In the genomic region with DNA sequence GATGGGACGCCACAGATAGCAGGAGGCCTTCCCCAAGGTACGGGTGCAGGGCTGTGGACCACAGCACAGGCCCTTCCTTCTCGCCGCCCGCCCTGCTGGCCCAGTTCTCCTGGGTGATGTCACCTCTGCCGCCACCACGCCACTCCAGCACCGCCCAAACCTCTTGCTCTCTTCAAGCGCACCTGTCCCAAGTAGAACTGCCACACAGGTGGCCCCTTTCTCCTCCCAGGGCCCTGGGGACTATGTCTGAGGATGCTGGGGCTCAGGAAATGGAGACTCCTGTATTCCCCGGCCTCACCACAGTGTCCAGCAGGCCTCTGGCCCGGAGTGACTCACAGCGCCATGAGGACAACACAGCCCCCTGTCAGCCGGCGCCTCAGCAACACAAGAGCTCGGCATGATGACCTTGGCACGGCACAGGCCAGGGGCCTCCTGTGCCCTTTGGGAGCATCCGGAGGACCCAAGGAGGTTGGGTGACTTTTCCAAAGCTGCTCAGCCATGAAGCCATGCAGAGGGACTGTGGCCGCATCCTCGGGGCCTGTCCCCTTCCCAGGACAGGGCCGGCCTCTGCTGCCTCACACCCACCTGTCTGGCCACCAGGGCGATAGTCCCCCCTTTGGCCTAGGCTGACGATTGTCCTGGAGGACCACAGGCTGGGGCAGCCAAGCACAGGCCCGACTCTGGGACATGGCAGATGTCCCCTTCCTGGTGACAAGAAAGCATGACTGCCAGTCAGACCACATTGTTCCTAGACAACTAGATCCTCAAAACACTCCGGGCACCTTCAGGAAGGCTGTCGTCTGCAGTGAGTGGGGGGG, we compare ENCODE assay signal across 19 cellular contexts.
DNase-seq lines count a peak whose midpoint lies in the region; TF ChIP-seq lines count a peak whose summit lies in the region.
"Had no signal": no experiment of that assay in that cellular context is flagged by ENCODE, and none has a peak within 500 bp of the region (broad histone marks: within the 10 kb centered on the region; RNA-seq: fewer than 3 reads in every experiment).

No MANE protein-coding gene starts in this region.

- no peak overlapping the region for H3K4me3 ChIP-seq in osteoblast (ENCODE audit: insufficient read depth, low read length)
- H3K4me3 ChIP-seq in SK-N-SH (ENCODE audit: low read depth in 2 of 2, low read length in 1 of 2), result no peak overlapping the region
- H3K4me3 ChIP-seq: MG63 had no signal

- no peak overlapping the region for H3K9ac ChIP-seq in SK-N-SH

- no peaks in the 10 kb centered on the region for H3F3A ChIP-seq in SK-N-SH (replicated peaks; ENCODE audit: insufficient read depth)

- peak; percentile 54 for DNase-seq in activated effector memory CD4-positive, alpha-beta T cell treated with anti-CD3 and anti-CD28 coated beads, Interleukin-2, amount 50 U/mL, for 16 hours
- no peak for DNase-seq in activated effector memory CD4-positive, alpha-beta T cell treated with Interleukin-2 at 50 U/mL for 16 hours
- peak; percentile 52 for DNase-seq in islet precursor cell
- DNase-seq in osteoblast (ENCODE audit: insufficient read length, low spot score, missing footprints), result peak; percentile 72
- no peak for DNase-seq in endothelial cell (ENCODE audit: low spot score)
- DNase-seq in SK-N-SH, result no peak
- DNase-seq in NCI-H524 (lab: John Stamatoyannopoulos, UW), result no peak
- DNase-seq in anterior cingulate cortex (lab: John Stamatoyannopoulos, UW), result no peak
- DNase-seq: 8988T, AML-193, DMS153, Kasumi-1, MG63, NCI-H1417 treated with DMSO at 0.1 percent for 48 hours, NCI-H187, NCI-H446, NCI-H526 treated with DMSO at 0.1 percent for 48 hours, SIG-M5 had no signal

- TF ChIP-seq CTCF in osteoblast (IDR thresholded peaks at IDR 0.05; ENCODE audit: extremely low read depth, low read depth, low read length), result no peak
- no peak for TF ChIP-seq CTCF in endothelial cell (IDR thresholded peaks at IDR 0.05; ENCODE audit: unreplicated experiment)
- TF ChIP-seq CTCF in SK-N-SH (IDR thresholded peaks at IDR 0.05), result no peak

- H3K9me3 ChIP-seq in osteoblast (ENCODE audit: low read depth, low read length), result no peaks in the 10 kb centered on the region
- no peaks in the 10 kb centered on the region for H3K9me3 ChIP-seq in SK-N-SH
- H3K9me3 ChIP-seq: MG63 had no signal

- H2AFZ ChIP-seq in osteoblast (ENCODE audit: low read length), result no peak overlapping the region
- H2AFZ ChIP-seq in SK-N-SH (ENCODE audit: low read depth), result no peak overlapping the region

- no peaks in the 10 kb centered on the region for H3K36me3 Mint-ChIP-seq in endothelial cell (ENCODE audit: low read depth, unreplicated experiment)
- H3K36me3 Mint-ChIP-seq: CD8-positive, alpha-beta T cell had no signal

- no peaks in the 10 kb centered on the region for H3K9me2 ChIP-seq in SK-N-SH

- H3K36me3 ChIP-seq in osteoblast (ENCODE audit: insufficient read depth, low read length) (no peaks in the 10 kb centered on the region), SK-N-SH (replicated peaks in 1 of 2; ENCODE audit: control insufficient read depth in 1 of 2, insufficient read depth in 2 of 2, low read length in 1 of 2) (no peaks in the 10 kb centered on the region)
- H3K36me3 ChIP-seq: MG63 had no signal

- WGBS in SK-N-SH (ENCODE audit: low lambda C conversion rate), result 51% methylated on average over 18 of the region's 25 CpGs

- no peaks in the 10 kb centered on the region for H3K4me1 Mint-ChIP-seq in endothelial cell (ENCODE audit: unreplicated experiment)

- H3K79me2 ChIP-seq in osteoblast (ENCODE audit: insufficient read depth, low read length) (no peaks in the 10 kb centered on the region), SK-N-SH (ENCODE audit: insufficient read depth) (no peaks in the 10 kb centered on the region)

- H3K9me3 Mint-ChIP-seq in endothelial cell (ENCODE audit: unreplicated experiment), result no peaks in the 10 kb centered on the region
- H3K9me3 Mint-ChIP-seq: CD8-positive, alpha-beta T cell had no signal

- H3K4me1 ChIP-seq in osteoblast (ENCODE audit: insufficient read depth, low read length), result no peaks in the 10 kb centered on the region
- H3K4me1 ChIP-seq in SK-N-SH (ENCODE audit: control insufficient read depth in 1 of 2, insufficient read depth in 2 of 2, low read depth in 1 of 2, low read length in 1 of 2), result no peaks in the 10 kb centered on the region; a peak in 1 of 4 replicates

- TF ChIP-seq RAD21 in SK-N-SH (IDR thresholded peaks at IDR 0.05; ENCODE audit: low read length), result no peak

- H3K4me2 ChIP-seq in osteoblast (ENCODE audit: insufficient read depth, low read length), result no peak overlapping the region
- H3K4me2 ChIP-seq in SK-N-SH, result no peak overlapping the region

- H3K27ac ChIP-seq in osteoblast (ENCODE audit: low read depth, low read length) (no peak overlapping the region), SK-N-SH (ENCODE audit: low read depth in 2 of 2, low read length in 1 of 2) (no peak overlapping the region)

- no peaks in the 10 kb centered on the region for H4K20me1 ChIP-seq in osteoblast (ENCODE audit: insufficient read depth, low read length)
- H4K20me1 ChIP-seq in SK-N-SH (ENCODE audit: insufficient read depth), result no peaks in the 10 kb centered on the region

- CTCF ChIA-PET in SK-N-SH (lab: Yijun Ruan, JAX), result no interaction called here

- TF ChIP-seq EP300 in SK-N-SH (IDR thresholded peaks at IDR 0.05; ENCODE audit: borderline replicate concordance in 1 of 2, low read depth in 1 of 2, low read length in 1 of 2), result no peak

- no peak overlapping the region for H3K27ac Mint-ChIP-seq in endothelial cell (ENCODE audit: unreplicated experiment)
- H3K27ac Mint-ChIP-seq: CD8-positive, alpha-beta T cell had no signal

- H3K27me3 Mint-ChIP-seq in endothelial cell (ENCODE audit: unreplicated experiment), result peaks cover 3% of the 10 kb centered on the region

- POLR2A ChIA-PET in SK-N-SH (lab: Yijun Ruan, JAX), result no interaction called here

- H3K27me3 ChIP-seq in osteoblast (ENCODE audit: insufficient read depth, low read length) (no peaks in the 10 kb centered on the region), SK-N-SH (ENCODE audit: insufficient read depth) (no peaks in the 10 kb centered on the region)
- H3K27me3 ChIP-seq: MG63 had no signal

- H3K4me3 Mint-ChIP-seq in endothelial cell (ENCODE audit: unreplicated experiment), result no peak overlapping the region
- H3K4me3 Mint-ChIP-seq: CD8-positive, alpha-beta T cell had no signal

TF ChIP-seq in SK-N-SH, 30 proteins besides CTCF, POLR2A, EP300 and RAD21:
- TF ChIP-seq, protein P1, sequence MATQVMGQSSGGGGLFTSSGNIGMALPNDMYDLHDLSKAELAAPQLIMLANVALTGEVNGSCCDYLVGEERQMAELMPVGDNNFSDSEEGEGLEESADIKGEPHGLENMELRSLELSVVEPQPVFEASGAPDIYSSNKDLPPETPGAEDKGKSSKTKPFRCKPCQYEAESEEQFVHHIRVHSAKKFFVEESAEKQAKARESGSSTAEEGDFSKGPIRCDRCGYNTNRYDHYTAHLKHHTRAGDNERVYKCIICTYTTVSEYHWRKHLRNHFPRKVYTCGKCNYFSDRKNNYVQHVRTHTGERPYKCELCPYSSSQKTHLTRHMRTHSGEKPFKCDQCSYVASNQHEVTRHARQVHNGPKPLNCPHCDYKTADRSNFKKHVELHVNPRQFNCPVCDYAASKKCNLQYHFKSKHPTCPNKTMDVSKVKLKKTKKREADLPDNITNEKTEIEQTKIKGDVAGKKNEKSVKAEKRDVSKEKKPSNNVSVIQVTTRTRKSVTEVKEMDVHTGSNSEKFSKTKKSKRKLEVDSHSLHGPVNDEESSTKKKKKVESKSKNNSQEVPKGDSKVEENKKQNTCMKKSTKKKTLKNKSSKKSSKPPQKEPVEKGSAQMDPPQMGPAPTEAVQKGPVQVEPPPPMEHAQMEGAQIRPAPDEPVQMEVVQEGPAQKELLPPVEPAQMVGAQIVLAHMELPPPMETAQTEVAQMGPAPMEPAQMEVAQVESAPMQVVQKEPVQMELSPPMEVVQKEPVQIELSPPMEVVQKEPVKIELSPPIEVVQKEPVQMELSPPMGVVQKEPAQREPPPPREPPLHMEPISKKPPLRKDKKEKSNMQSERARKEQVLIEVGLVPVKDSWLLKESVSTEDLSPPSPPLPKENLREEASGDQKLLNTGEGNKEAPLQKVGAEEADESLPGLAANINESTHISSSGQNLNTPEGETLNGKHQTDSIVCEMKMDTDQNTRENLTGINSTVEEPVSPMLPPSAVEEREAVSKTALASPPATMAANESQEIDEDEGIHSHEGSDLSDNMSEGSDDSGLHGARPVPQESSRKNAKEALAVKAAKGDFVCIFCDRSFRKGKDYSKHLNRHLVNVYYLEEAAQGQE (IDR thresholded peaks at IDR 0.05; ENCODE audit: low read depth, low read length), result no peak
- TF ChIP-seq GABPA (IDR thresholded peaks at IDR 0.05; ENCODE audit: low read depth), result no peak
- no peak for TF ChIP-seq NRF1 (IDR thresholded peaks at IDR 0.05; ENCODE audit: low read depth, low read length)
- no peak for TF ChIP-seq SIN3A (IDR thresholded peaks at IDR 0.05; ENCODE audit: borderline replicate concordance, low read depth, low read length)
- TF ChIP-seq, protein P2, sequence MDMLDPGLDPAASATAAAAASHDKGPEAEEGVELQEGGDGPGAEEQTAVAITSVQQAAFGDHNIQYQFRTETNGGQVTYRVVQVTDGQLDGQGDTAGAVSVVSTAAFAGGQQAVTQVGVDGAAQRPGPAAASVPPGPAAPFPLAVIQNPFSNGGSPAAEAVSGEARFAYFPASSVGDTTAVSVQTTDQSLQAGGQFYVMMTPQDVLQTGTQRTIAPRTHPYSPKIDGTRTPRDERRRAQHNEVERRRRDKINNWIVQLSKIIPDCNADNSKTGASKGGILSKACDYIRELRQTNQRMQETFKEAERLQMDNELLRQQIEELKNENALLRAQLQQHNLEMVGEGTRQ (IDR thresholded peaks at IDR 0.05; ENCODE audit: borderline replicate concordance, low read depth, low read length), result no peak
- TF ChIP-seq SMC3 (IDR thresholded peaks at IDR 0.05; ENCODE audit: low read depth, low read length), result no peak

Comparison
In these comparisons a context has a peak if more than half of its experiments do, and no peak if none do; other contexts are left out.
1. DNase-seq: peak in activated effector memory CD4-positive, alpha-beta T cell treated with anti-CD3 and anti-CD28 coated beads, Interleukin-2, amount 50 U/mL, for 16 hours (single experiment), islet precursor cell (single experiment) and osteoblast (single experiment); none in activated effector memory CD4-positive, alpha-beta T cell treated with Interleukin-2 at 50 U/mL for 16 hours (single experiment), endothelial cell (single experiment), SK-N-SH (single experiment), NCI-H524 (0 of 2) and anterior cingulate cortex (0 of 58).